In genomic region chr17:71765437-71765836, GRCh38 we compare ENCODE assay signal across 24 cellular contexts.
A peak's percentile ranks its signal among the peaks of the same experiment; 100 is the strongest.
DNase-seq lines count a peak whose midpoint lies in the region; ATAC-seq and TF ChIP-seq lines count a peak whose summit lies in the region.
"Had no signal": no experiment of that assay in that cellular context is flagged by ENCODE, and none has a peak within 500 bp of the region (broad histone marks: within the 10 kb centered on the region; RNA-seq: fewer than 3 reads in every experiment).

No MANE protein-coding gene starts in this region.

- H3K9me3 ChIP-seq in T-helper 17 cell (ENCODE audit: control insufficient read depth, low read length, poor library complexity, severe bottlenecking), result no peaks in the 10 kb centered on the region
- H3K9me3 ChIP-seq: ovary, uterus had no signal

- H3K4me1 Mint-ChIP-seq in T-helper 17 cell, result no peaks in the 10 kb centered on the region
- H3K4me1 Mint-ChIP-seq in activated CD4-positive, alpha-beta memory T cell treated with anti-CD3 and anti-CD28 coated beads for 36 hours (ENCODE audit: low read depth), result no peaks in the 10 kb centered on the region
- H3K4me1 Mint-ChIP-seq: activated CD4-positive, alpha-beta T cell treated with anti-CD3 and anti-CD28 coated beads, Interleukin-2, amount 10 ng/mL, durations not matched to agents 24 days and 14 days; activated naive CD8-positive, alpha-beta T cell treated with anti-CD3 and anti-CD28 coated beads, Interleukin-2, amount 10 ng/mL, durations not matched to agents 7 days and 5 days; natural killer cell had no signal

- intact Hi-C loops in activated CD4-positive, alpha-beta memory T cell treated with anti-CD3 and anti-CD28 coated beads for 36 hours (cut with micrococcal nuclease), result no loop called here

- CTCF ChIA-PET in activated CD4-positive, alpha-beta memory T cell treated with anti-CD3 and anti-CD28 coated beads for 36 hours (lab: Charles Lee), result no interaction called here

- DNase-seq in EH (ENCODE audit: low read depth) (peak; percentile 4), NCI-H446 treated with DMSO at 0.1 percent for 48 hours (lab: John Stamatoyannopoulos, UW) (peak; percentile 82), fibroblast of villous mesenchyme (ENCODE audit: low read depth) (peak; percentile 6), renal cortical epithelial cell (ENCODE audit: low read depth) (peak; percentile 60), T-helper 17 cell (no peak), iPS-NIHi7 (ENCODE audit: extremely low spot score) (no peak), NCI-H748 treated with DMSO at 0.1 percent for 48 hours (lab: John Stamatoyannopoulos, UW) (no peak)
- DNase-seq in activated CD4-positive, alpha-beta memory T cell treated with anti-CD3 and anti-CD28 coated beads for 36 hours, result no peak
- DNase-seq: ACHN; activated CD4-positive, alpha-beta T cell treated with anti-CD3 and anti-CD28 coated beads, Interleukin-2, amount 10 ng/mL, durations not matched to agents 24 days and 14 days; activated naive CD8-positive, alpha-beta T cell treated with anti-CD3 and anti-CD28 coated beads, Interleukin-2, amount 10 ng/mL, durations not matched to agents 7 days and 5 days; effector memory CD8-positive, alpha-beta T cell; left cardiac atrium; natural killer cell; NCI-H1048; NCI-H2081; NK-92 treated with Interleukin-12 subunit alpha and Interleukin-12 subunit beta, amount 100 ng/mL, for 24 hours; ovary; substantia nigra; T-helper 2 cell; uterus had no signal

- no peak overlapping the region for H3K27ac Mint-ChIP-seq in T-helper 17 cell
- H3K27ac Mint-ChIP-seq in activated CD4-positive, alpha-beta memory T cell treated with anti-CD3 and anti-CD28 coated beads for 36 hours, result no peak overlapping the region
- H3K27ac Mint-ChIP-seq: activated CD4-positive, alpha-beta T cell treated with anti-CD3 and anti-CD28 coated beads, Interleukin-2, amount 10 ng/mL, durations not matched to agents 24 days and 14 days; activated naive CD8-positive, alpha-beta T cell treated with anti-CD3 and anti-CD28 coated beads, Interleukin-2, amount 10 ng/mL, durations not matched to agents 7 days and 5 days; effector memory CD8-positive, alpha-beta T cell; natural killer cell had no signal

- no peak for ATAC-seq in T-helper 17 cell
- ATAC-seq: effector memory CD8-positive, alpha-beta T cell; esophagus mucosa; left cardiac atrium; natural killer cell; sciatic nerve had no signal

- no peak for TF ChIP-seq CTCF in fibroblast of villous mesenchyme (IDR thresholded peaks at IDR 0.05; ENCODE audit: insufficient read depth, low read depth, low read length)

- H3K36me3 Mint-ChIP-seq in T-helper 17 cell (ENCODE audit: low read depth), result no peaks in the 10 kb centered on the region
- H3K36me3 Mint-ChIP-seq in activated CD4-positive, alpha-beta memory T cell treated with anti-CD3 and anti-CD28 coated beads for 36 hours, result no peaks in the 10 kb centered on the region
- H3K36me3 Mint-ChIP-seq: activated naive CD8-positive, alpha-beta T cell treated with anti-CD3 and anti-CD28 coated beads, Interleukin-2, amount 10 ng/mL, durations not matched to agents 7 days and 5 days; brain; natural killer cell had no signal

- peaks cover 2% of the 10 kb centered on the region for H3K9me3 Mint-ChIP-seq in activated CD4-positive, alpha-beta memory T cell treated with anti-CD3 and anti-CD28 coated beads for 36 hours

- no peaks in the 10 kb centered on the region for H3K27me3 Mint-ChIP-seq in T-helper 17 cell
- H3K27me3 Mint-ChIP-seq in activated CD4-positive, alpha-beta memory T cell treated with anti-CD3 and anti-CD28 coated beads for 36 hours, result no peaks in the 10 kb centered on the region
- H3K27me3 Mint-ChIP-seq: activated CD4-positive, alpha-beta T cell treated with anti-CD3 and anti-CD28 coated beads, Interleukin-2, amount 10 ng/mL, durations not matched to agents 24 days and 14 days; activated naive CD8-positive, alpha-beta T cell treated with anti-CD3 and anti-CD28 coated beads, Interleukin-2, amount 10 ng/mL, durations not matched to agents 7 days and 5 days; brain; effector memory CD8-positive, alpha-beta T cell had no signal

- H3K4me3 Mint-ChIP-seq in T-helper 17 cell, result no peak overlapping the region
- no peak overlapping the region for H3K4me3 Mint-ChIP-seq in activated CD4-positive, alpha-beta memory T cell treated with anti-CD3 and anti-CD28 coated beads for 36 hours
- H3K4me3 Mint-ChIP-seq: activated CD4-positive, alpha-beta T cell treated with anti-CD3 and anti-CD28 coated beads, Interleukin-2, amount 10 ng/mL, durations not matched to agents 24 days and 14 days; activated naive CD8-positive, alpha-beta T cell treated with anti-CD3 and anti-CD28 coated beads, Interleukin-2, amount 10 ng/mL, durations not matched to agents 7 days and 5 days; effector memory CD8-positive, alpha-beta T cell; natural killer cell had no signal

- H3K4me3 ChIP-seq in fibroblast of villous mesenchyme (ENCODE audit: low read depth, low read length), result no peak overlapping the region
- H3K4me3 ChIP-seq: ovary, uterus had no signal

- POLR2A ChIA-PET in activated CD4-positive, alpha-beta memory T cell treated with anti-CD3 and anti-CD28 coated beads for 36 hours (lab: Charles Lee), result no interaction called here

Comparison
In these comparisons a context has a peak if more than half of its experiments do, and no peak if none do; other contexts are left out.
1. DNase-seq: peak in EH (single experiment), NCI-H446 treated with DMSO at 0.1 percent for 48 hours (single experiment), fibroblast of villous mesenchyme (single experiment) and renal cortical epithelial cell (single experiment); none in T-helper 17 cell (0 of 3), iPS-NIHi7 (single experiment), NCI-H748 treated with DMSO at 0.1 percent for 48 hours (single experiment) and activated CD4-positive, alpha-beta memory T cell treated with anti-CD3 and anti-CD28 coated beads for 36 hours (single experiment).